Comparison of ENCODE assay signal across 9 cellular contexts in the genomic region with DNA sequence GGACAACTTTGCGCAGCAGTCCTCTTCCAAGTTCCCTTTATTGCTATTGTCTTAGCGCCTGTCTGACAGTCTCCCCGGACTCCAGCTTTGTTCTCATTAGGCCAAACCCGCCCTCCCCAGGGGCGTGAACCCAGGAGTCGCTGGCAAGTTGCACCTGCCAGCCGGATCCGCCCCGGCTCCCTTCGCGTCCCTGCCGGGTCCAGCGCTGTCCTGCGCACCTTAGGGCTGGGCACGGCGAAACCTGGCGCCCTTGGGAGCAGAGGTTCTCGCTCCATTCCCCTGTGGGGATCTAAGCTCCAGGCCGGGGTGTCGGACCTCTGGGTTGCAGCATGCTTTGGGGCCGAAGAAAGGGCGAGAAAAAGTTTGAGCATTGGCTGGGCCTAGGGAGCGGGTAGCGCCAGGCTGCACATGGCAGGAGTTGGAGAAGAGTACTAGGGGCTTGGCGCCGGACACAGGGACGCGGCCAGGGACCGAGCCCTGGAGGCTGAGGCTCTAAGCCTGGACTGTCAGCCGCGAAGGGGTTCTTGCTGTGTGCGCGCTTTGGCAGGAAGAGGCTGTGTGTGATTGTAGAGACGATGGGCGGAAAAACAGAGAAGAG.
A peak's percentile ranks its signal among the peaks of the same experiment; 100 is the strongest.
DNase-seq lines count a peak whose midpoint lies in the region; TF ChIP-seq lines count a peak whose summit lies in the region.
"Had no signal": no experiment of that assay in that cellular context is flagged by ENCODE, and none has a peak within 500 bp of the region (broad histone marks: within the 10 kb centered on the region; RNA-seq: fewer than 3 reads in every experiment).

No MANE protein-coding gene starts in this region.

- peaks cover 6% of the 10 kb centered on the region for H3K4me1 ChIP-seq in stomach smooth muscle (ENCODE audit: control insufficient read depth, insufficient read depth, low read length)

- intact Hi-C loops in activated T-helper 2 cell treated with anti-CD3 and anti-CD28 coated beads, Interferon-gamma antibody, Interleukin-2, Interleukin-4, amounts not matched to agents 10 μg/mL and 5 μg/mL and 100 μg/mL, durations not matched to agents 14 hours and 24 hours and 36 hours (cut with micrococcal nuclease): no loop called here

- H3K4me3 ChIP-seq in HFF-Myc (replicated peaks; ENCODE audit: low read depth, low read length) (0 out of 2 replicates have a peak overlapping the region, but pooled peaks have one; percentile 5), astrocyte of the spinal cord (ENCODE audit: low read depth, low read length) (peak overlapping the region; percentile 32), stomach smooth muscle (ENCODE audit: low read length in 2 of 2) (peak overlapping the region; percentile 59 to 82)

- no peak for DNase-seq in HFF-Myc (ENCODE audit: extremely low read depth, low read depth)
- DNase-seq in astrocyte of the spinal cord (ENCODE audit: low read depth, low spot score): peak; percentile 9
- DNase-seq in iris pigment epithelial cell (ENCODE audit: low read depth): peak; percentile 7
- DNase-seq in inferior parietal cortex (ENCODE audit: extremely low spot score): no peak
- DNase-seq in occipital lobe (lab: John Stamatoyannopoulos, UW): no peak
- no peak for DNase-seq in activated T-helper 2 cell treated with anti-CD3 and anti-CD28 coated beads, Interferon-gamma antibody, Interleukin-2, Interleukin-4, amounts not matched to agents 10 μg/mL and 5 μg/mL and 100 μg/mL, durations not matched to agents 14 hours and 24 hours and 36 hours (ENCODE audit: low spot score)
- DNase-seq in HUDEP-2 (lab: John Stamatoyannopoulos, UW; ENCODE audit: unreplicated experiment in 76 of 76): no peak
- DNase-seq: activated CD4-positive, CD25-positive, alpha-beta regulatory T cell treated with anti-CD3 and anti-CD28 coated beads, Interleukin-2, amount 50 U/mL, for 72 hours had no signal

- no peak overlapping the region for H3K4me3 Mint-ChIP-seq in activated T-helper 2 cell treated with anti-CD3 and anti-CD28 coated beads, Interferon-gamma antibody, Interleukin-2, Interleukin-4, amounts not matched to agents 10 μg/mL and 5 μg/mL and 100 μg/mL, durations not matched to agents 14 hours and 24 hours and 36 hours (ENCODE audit: low read depth)

- H3K9me3 Mint-ChIP-seq in activated T-helper 2 cell treated with anti-CD3 and anti-CD28 coated beads, Interferon-gamma antibody, Interleukin-2, Interleukin-4, amounts not matched to agents 10 μg/mL and 5 μg/mL and 100 μg/mL, durations not matched to agents 14 hours and 24 hours and 36 hours: no peaks in the 10 kb centered on the region

- H3K9ac ChIP-seq in stomach smooth muscle (ENCODE audit: low read length in 2 of 2): no peak overlapping the region

- no peaks in the 10 kb centered on the region for H3K4me1 Mint-ChIP-seq in activated T-helper 2 cell treated with anti-CD3 and anti-CD28 coated beads, Interferon-gamma antibody, Interleukin-2, Interleukin-4, amounts not matched to agents 10 μg/mL and 5 μg/mL and 100 μg/mL, durations not matched to agents 14 hours and 24 hours and 36 hours (ENCODE audit: low read depth)

- TF ChIP-seq CTCF in HFF-Myc (IDR thresholded peaks at IDR 0.05; ENCODE audit: low read depth, low read length, missing control alignments): no peak
- no peak for TF ChIP-seq CTCF in astrocyte of the spinal cord (IDR thresholded peaks at IDR 0.05; ENCODE audit: low read depth, low read length)

- in situ Hi-C loops in astrocyte of the spinal cord (cut with HindIII; ENCODE audit: low sequenced_read_pairs): no loop called here

- H3K36me3 ChIP-seq in stomach smooth muscle (ENCODE audit: control insufficient read depth in 2 of 2, insufficient read depth in 2 of 2, low read length in 2 of 2): no peaks in the 10 kb centered on the region

- no peak overlapping the region for H3K27ac Mint-ChIP-seq in activated T-helper 2 cell treated with anti-CD3 and anti-CD28 coated beads, Interferon-gamma antibody, Interleukin-2, Interleukin-4, amounts not matched to agents 10 μg/mL and 5 μg/mL and 100 μg/mL, durations not matched to agents 14 hours and 24 hours and 36 hours

- peaks cover 23% of the 10 kb centered on the region for H3K27me3 Mint-ChIP-seq in activated T-helper 2 cell treated with anti-CD3 and anti-CD28 coated beads, Interferon-gamma antibody, Interleukin-2, Interleukin-4, amounts not matched to agents 10 μg/mL and 5 μg/mL and 100 μg/mL, durations not matched to agents 14 hours and 24 hours and 36 hours (ENCODE audit: low read depth)

- H3K27me3 ChIP-seq in stomach smooth muscle (ENCODE audit: control insufficient read depth in 1 of 2, insufficient read depth in 2 of 2, low read length in 2 of 2): no peaks in the 10 kb centered on the region

- H3K9me3 ChIP-seq in stomach smooth muscle (ENCODE audit: control insufficient read depth in 2 of 2, low read length in 2 of 2): no peaks in the 10 kb centered on the region

- H3K27ac ChIP-seq in stomach smooth muscle (ENCODE audit: low read length): no peak overlapping the region

- no peaks in the 10 kb centered on the region for H3K36me3 Mint-ChIP-seq in activated T-helper 2 cell treated with anti-CD3 and anti-CD28 coated beads, Interferon-gamma antibody, Interleukin-2, Interleukin-4, amounts not matched to agents 10 μg/mL and 5 μg/mL and 100 μg/mL, durations not matched to agents 14 hours and 24 hours and 36 hours (ENCODE audit: low read depth)

Comparison
In these comparisons a context has a peak if more than half of its experiments do, and no peak if none do; other contexts are left out.
1. DNase-seq: peak in astrocyte of the spinal cord (single experiment) and iris pigment epithelial cell (single experiment); none in HFF-Myc (single experiment), inferior parietal cortex (single experiment), occipital lobe (single experiment), activated T-helper 2 cell treated with anti-CD3 and anti-CD28 coated beads, Interferon-gamma antibody, Interleukin-2, Interleukin-4, amounts not matched to agents 10 μg/mL and 5 μg/mL and 100 μg/mL, durations not matched to agents 14 hours and 24 hours and 36 hours (single experiment) and HUDEP-2 (0 of 76).
2. H3K4me3 ChIP-seq: peak in every context shown above with its lines; median percentile 70 in stomach smooth muscle; 32 in astrocyte of the spinal cord; 5 in HFF-Myc.